Comparison of ENCODE assay signal across 9 cellular contexts in the genomic region with DNA sequence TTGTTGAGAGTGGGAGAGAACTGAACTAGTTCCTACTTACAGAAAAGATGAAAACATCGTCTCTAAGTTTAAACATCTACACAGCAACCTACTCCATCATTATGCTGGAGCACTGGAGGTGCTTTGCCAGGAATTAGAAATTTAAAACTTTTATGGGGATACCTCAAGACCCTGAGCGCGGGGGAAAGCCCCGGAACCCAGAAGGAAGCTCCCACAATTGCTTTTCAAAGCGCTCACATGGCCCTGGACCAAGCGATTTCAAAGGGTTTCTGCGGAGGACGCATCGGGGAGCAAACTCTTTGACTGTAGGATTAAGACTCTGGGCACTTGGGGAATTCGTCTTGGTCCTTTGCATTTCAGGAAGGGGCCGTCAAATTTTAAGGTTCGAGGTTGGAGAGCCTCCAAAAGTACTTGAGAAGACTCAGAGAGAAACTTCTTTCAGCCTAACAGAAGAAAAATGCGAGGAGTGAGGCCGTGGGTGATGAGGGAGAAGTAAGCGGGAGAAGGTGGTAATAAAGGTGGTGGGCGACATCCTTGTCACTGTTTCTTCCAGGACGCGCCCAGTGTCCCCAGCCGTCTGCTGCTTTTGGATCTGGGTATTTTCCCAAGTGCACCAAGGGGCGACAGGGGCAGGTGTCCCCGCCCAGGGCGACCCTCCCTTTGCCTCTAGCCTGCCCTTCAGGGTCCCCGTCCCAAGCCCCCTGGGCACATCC. TPM values are rescaled to one million over a fixed set of nuclear protein-coding genes. Genes with fewer than 3 reads are reported as not detected.
A peak's percentile ranks its signal among the peaks of the same experiment; 100 is the strongest.
DNase-seq lines count a peak whose midpoint lies in the region; ATAC-seq, FAIRE-seq and TF ChIP-seq lines count a peak whose summit lies in the region.
"Had no signal": no experiment of that assay in that cellular context is flagged by ENCODE, and none has a peak within 500 bp of the region (broad histone marks: within the 10 kb centered on the region; RNA-seq: fewer than 3 reads in every experiment).

No MANE protein-coding gene starts in this region.

- intact Hi-C loops in Right ventricle myocardium superior (cut with DNase I) (no loop called here), transverse colon (cut with DNase I; ENCODE audit: low total_unique reads) (no loop called here)

- peak in 1 of 2 donors; percentile 8 for DNase-seq in cardiac muscle cell (ENCODE audit: low read depth in 1 of 2, low spot score in 1 of 2)
- no peak for DNase-seq in Right ventricle myocardium superior
- DNase-seq in activated naive CD8-positive, alpha-beta T cell treated with anti-CD3 and anti-CD28 coated beads for 36 hours: no peak
- DNase-seq in mesendoderm: no peak
- DNase-seq in transverse colon: no peak
- DNase-seq in small intestine: no peak
- no peak for DNase-seq in frontal cortex (ENCODE audit: low spot score in 2 of 2)
- no peak for DNase-seq in UCSD-AML1 (lab: John Stamatoyannopoulos, UW; ENCODE audit: unreplicated experiment)
- DNase-seq: DMS153 had no signal

- TF ChIP-seq CTCF in cardiac muscle cell (IDR thresholded peaks at IDR 0.05; ENCODE audit: low read depth, low read length) (no peak), transverse colon (IDR thresholded peaks at IDR 0.05) (no peak)

- H3K4me3 ChIP-seq in cardiac muscle cell (peak overlapping the region; percentile 40), mesendoderm (ENCODE audit: low read length) (no peak overlapping the region), transverse colon (peak overlapping the region in 3 of 4 donors; percentile 2 to 50 (median 21)), small intestine (ENCODE audit: low read depth in 1 of 2, low read length in 2 of 2) (peak overlapping the region in 1 of 2 donors; percentile 44)

- no peak overlapping the region for H2AK5ac ChIP-seq in mesendoderm (ENCODE audit: low read length)

- no peaks in the 10 kb centered on the region for H3K9me3 Mint-ChIP-seq in activated naive CD8-positive, alpha-beta T cell treated with anti-CD3 and anti-CD28 coated beads for 36 hours

- H2BK15ac ChIP-seq in mesendoderm (replicated peaks; ENCODE audit: low read depth): no peak overlapping the region

- no peak overlapping the region for H3K18ac ChIP-seq in mesendoderm (ENCODE audit: low read length)

- peak overlapping the region; percentile 77 for H3K4me3 Mint-ChIP-seq in activated naive CD8-positive, alpha-beta T cell treated with anti-CD3 and anti-CD28 coated beads for 36 hours

- TF ChIP-seq EP300 in transverse colon (IDR thresholded peaks at IDR 0.05; ENCODE audit: low read depth): no peak

- FAIRE-seq in small intestine (lab: Jason Lieb, UNC): no peak
- FAIRE-seq in frontal cortex (lab: Jason Lieb, UNC): no peak

- H3K4me1 Mint-ChIP-seq in activated naive CD8-positive, alpha-beta T cell treated with anti-CD3 and anti-CD28 coated beads for 36 hours: peaks cover 17% of the 10 kb centered on the region

- H2BK5ac ChIP-seq in mesendoderm (ENCODE audit: low read length): no peak overlapping the region

- H4K5ac ChIP-seq in mesendoderm (ENCODE audit: low read length): no peak overlapping the region

- H2BK120ac ChIP-seq in mesendoderm (ENCODE audit: low read depth, low read length): no peak overlapping the region

- no peak for ATAC-seq in Right ventricle myocardium superior (ENCODE audit: poor library complexity)

- H3K9ac ChIP-seq in mesendoderm (ENCODE audit: low read length): peak overlapping the region; percentile 20

- no peak overlapping the region for H4K8ac ChIP-seq in mesendoderm (ENCODE audit: low read depth, low read length)

- H3K4me1 ChIP-seq in cardiac muscle cell (ENCODE audit: low read depth): no peaks in the 10 kb centered on the region
- H3K4me1 ChIP-seq in mesendoderm (ENCODE audit: control insufficient read depth, low read depth, low read length): no peaks in the 10 kb centered on the region
- peaks cover 3 to 14% (median 10%) of the 10 kb centered on the region in 4 donors for H3K4me1 ChIP-seq in transverse colon
- H3K4me1 ChIP-seq in small intestine (ENCODE audit: control insufficient read depth in 2 of 2, insufficient read depth in 1 of 2, low read depth in 1 of 2, low read length in 1 of 2): peaks cover 2 to 3% of the 10 kb centered on the region in 2 donors

- no peaks in the 10 kb centered on the region for H3K79me1 ChIP-seq in mesendoderm (ENCODE audit: low read length)

- no peaks in the 10 kb centered on the region for H3K36me3 ChIP-seq in cardiac muscle cell
- H3K36me3 ChIP-seq in mesendoderm (ENCODE audit: control insufficient read depth, insufficient read depth, low read length): no peaks in the 10 kb centered on the region
- no peaks in the 10 kb centered on the region for H3K36me3 ChIP-seq in transverse colon
- no peaks in the 10 kb centered on the region for H3K36me3 ChIP-seq in small intestine (ENCODE audit: control insufficient read depth in 2 of 2, insufficient read depth in 2 of 2, low read length in 2 of 2)

- WGBS in mesendoderm (ENCODE audit: extremely low coverage, insufficient coverage, low lambda C conversion rate): no CpG with 5 or more reads among the region's 23 CpGs
- 8 to 11% methylated on average over 11 to 23 of the region's 23 CpGs for WGBS in transverse colon (ENCODE audit: low coverage in 1 of 2), 2 donors
- 4 to 7% (median 4%) methylated on average over 23 of the region's 23 CpGs for WGBS in small intestine, 3 donors

- no peak overlapping the region for H3K4ac ChIP-seq in mesendoderm (ENCODE audit: low read depth, low read length)

- H3K9me3 ChIP-seq in cardiac muscle cell (ENCODE audit: low read depth): no peaks in the 10 kb centered on the region
- H3K9me3 ChIP-seq in transverse colon: no peaks in the 10 kb centered on the region
- H3K9me3 ChIP-seq in small intestine (ENCODE audit: control insufficient read depth, low read depth): no peaks in the 10 kb centered on the region

- in situ Hi-C loops in transverse colon (cut with MboI; ENCODE audit: low pct_ligation_motif_present in 1 of 4, low pct_unique_long_range_greater_than_20kb in 1 of 4, low sequenced_read_pairs in 3 of 4): no loop called here

- no peaks in the 10 kb centered on the region for H3K79me2 ChIP-seq in mesendoderm (ENCODE audit: control insufficient read depth, insufficient read depth, low read length)

- H3K36me3 Mint-ChIP-seq in activated naive CD8-positive, alpha-beta T cell treated with anti-CD3 and anti-CD28 coated beads for 36 hours: no peaks in the 10 kb centered on the region

- H3K27me3 Mint-ChIP-seq in activated naive CD8-positive, alpha-beta T cell treated with anti-CD3 and anti-CD28 coated beads for 36 hours: peaks cover 71% of the 10 kb centered on the region

- H3K56ac ChIP-seq in mesendoderm (ENCODE audit: low read length): peak overlapping the region; percentile 72

- H3K4me2 ChIP-seq in mesendoderm (ENCODE audit: low read length): peak overlapping the region; percentile 66

- peak overlapping the region; percentile 34 for H3K23ac ChIP-seq in mesendoderm (ENCODE audit: low read length)

- H3K27ac ChIP-seq in cardiac muscle cell: no peak overlapping the region
- H3K27ac ChIP-seq in mesendoderm (ENCODE audit: low read depth, low read length): no peak overlapping the region
- no peak overlapping the region for H3K27ac ChIP-seq in transverse colon
- H3K27ac ChIP-seq in small intestine (ENCODE audit: low read depth in 1 of 2, low read length in 1 of 2): no peak overlapping the region

- H3K27ac Mint-ChIP-seq in activated naive CD8-positive, alpha-beta T cell treated with anti-CD3 and anti-CD28 coated beads for 36 hours: peak overlapping the region; percentile 40

- H3K27me3 ChIP-seq in cardiac muscle cell: peaks cover 84% of the 10 kb centered on the region
- peaks cover 22% of the 10 kb centered on the region for H3K27me3 ChIP-seq in mesendoderm (ENCODE audit: insufficient read depth, low read length, poor library complexity)
- peaks cover 84% of the 10 kb centered on the region for H3K27me3 ChIP-seq in transverse colon
- peaks cover 6 to 22% of the 10 kb centered on the region in 2 donors for H3K27me3 ChIP-seq in small intestine (ENCODE audit: control insufficient read depth in 2 of 2, insufficient read depth in 2 of 2, low read length in 2 of 2)

- no peak for TF ChIP-seq POLR2A in transverse colon (IDR thresholded peaks at IDR 0.05)

RNA-seq across cellular contexts. Expression of gene PROK2, which starts 0.6 kb away (rescaled TPM):
- total RNA-seq in cardiac muscle cell (not detected in 2 replicates), Right ventricle myocardium superior (0.54 TPM), transverse colon (not detected), frontal cortex (3.7 TPM)
- polyA plus RNA-seq in cardiac muscle cell (not detected in 2 replicates), small intestine (under 1 TPM in 1 of 3 donors, not detected in 2; 0.10 TPM)
- under 1 TPM in 1 of 2 experiments, not detected in 1; 0.34 TPM for total RNA-seq in activated naive CD8-positive, alpha-beta T cell treated with anti-CD3 and anti-CD28 coated beads for 36 hours
- 2.3 TPM for polyA plus RNA-seq in mesendoderm (2013, experiment 1 of 2)
- polyA plus RNA-seq in mesendoderm (2013, experiment 2 of 2): 2.1 TPM

RNA-seq across cellular contexts. Expression of gene GPR27, which starts 30.7 kb away (rescaled TPM):
- total RNA-seq in cardiac muscle cell: 10.6 and 12.9 TPM in 2 replicates
- 23.8 and 27.2 TPM in 2 replicates for polyA plus RNA-seq in cardiac muscle cell
- 3.7 TPM for total RNA-seq in Right ventricle myocardium superior
- total RNA-seq in activated naive CD8-positive, alpha-beta T cell treated with anti-CD3 and anti-CD28 coated beads for 36 hours: under 1 TPM; 0.68 to 0.91 TPM
- polyA plus RNA-seq in mesendoderm (2013, experiment 1 of 2): 12.0 TPM
- 13.2 TPM for polyA plus RNA-seq in mesendoderm (2013, experiment 2 of 2)
- 1 to 10 TPM in 1 of 4 donors, under 1 TPM in 1, not detected in 2; 0.79 to 1.1 TPM for total RNA-seq in transverse colon
- polyA plus RNA-seq in small intestine: 1 to 10 TPM in 1 of 3 donors, not detected in 2; 1.0 TPM
- 43.6 TPM for total RNA-seq in frontal cortex

RNA-seq across cellular contexts. Expression of gene EIF4E3, which starts 59.2 kb away (rescaled TPM):
- total RNA-seq in cardiac muscle cell: 1.6 and 4.3 TPM in 2 replicates
- polyA plus RNA-seq in cardiac muscle cell: 10.5 and 10.8 TPM in 2 replicates
- 52.6 TPM for total RNA-seq in Right ventricle myocardium superior
- total RNA-seq in activated naive CD8-positive, alpha-beta T cell treated with anti-CD3 and anti-CD28 coated beads for 36 hours: 10 to 100 TPM; 24.9 to 26.1 TPM
- polyA plus RNA-seq in mesendoderm (2013, experiment 1 of 2): 9.6 TPM
- 10.4 TPM for polyA plus RNA-seq in mesendoderm (2013, experiment 2 of 2)
- 10 to 100 TPM in 2 of 4 donors, 1 to 10 TPM in 2; 6.0 to 35.6 (median 19.4) TPM for total RNA-seq in transverse colon
- polyA plus RNA-seq in small intestine: 10 to 100 TPM in 2 of 3 donors, 1 to 10 TPM in 1; 9.4 to 14.8 (median 11.3) TPM
- total RNA-seq in frontal cortex: 22.8 TPM
